Comparison of ENCODE assay signal across 16 cellular contexts in genomic region chr6:10991115-10991514, GRCh38. TPM values are rescaled to one million over a fixed set of nuclear protein-coding genes. Genes with fewer than 3 reads are reported as not detected.
DNase-seq lines count a peak whose midpoint lies in the region; ATAC-seq and TF ChIP-seq lines count a peak whose summit lies in the region.
"Had no signal": no experiment of that assay in that cellular context is flagged by ENCODE, and none has a peak within 500 bp of the region (broad histone marks: within the 10 kb centered on the region; RNA-seq: fewer than 3 reads in every experiment).

No MANE protein-coding gene starts in this region.

- no peaks in the 10 kb centered on the region for H3K27me3 Mint-ChIP-seq in neural progenitor cell (ENCODE audit: insufficient read depth, low read depth)

- peaks cover 12% of the 10 kb centered on the region for H3F3A ChIP-seq in neural progenitor cell (ENCODE audit: low read depth)

- H3K27me3 ChIP-seq in neural progenitor cell = no peaks in the 10 kb centered on the region
- H3K27me3 ChIP-seq in tibial nerve = no peaks in the 10 kb centered on the region

- TF ChIP-seq POLR2A in tibial nerve (IDR thresholded peaks at IDR 0.05) = no peak

- H2AFZ ChIP-seq in neural progenitor cell (replicated peaks) = no peak overlapping the region
- H2AFZ ChIP-seq: GM23338 had no signal

- H3K79me2 ChIP-seq in neural progenitor cell (ENCODE audit: low read depth) = no peaks in the 10 kb centered on the region

- 42 to 45% methylated on average over 2 of the region's 2 CpGs for WGBS in tibial nerve, 2 donors

- H3K4me3 ChIP-seq in fibroblast of pulmonary artery (replicated peaks; ENCODE audit: low read depth, low read length) (no peak overlapping the region), neural progenitor cell (no peak overlapping the region), tibial nerve (no peak overlapping the region)
- H3K4me3 ChIP-seq: GM23338 had no signal

- H3K27ac Mint-ChIP-seq in neural progenitor cell = no peak overlapping the region
- H3K27ac Mint-ChIP-seq: B cell; CD4-positive, alpha-beta memory T cell; GM23338 had no signal

- H3K27ac ChIP-seq in neural progenitor cell (peak overlapping the region; percentile 10), tibial nerve (no peak overlapping the region)
- H3K27ac ChIP-seq: C4-2B had no signal

- peaks cover 24% of the 10 kb centered on the region for H3K4me1 Mint-ChIP-seq in neural progenitor cell
- H3K4me1 Mint-ChIP-seq: B cell; CD4-positive, alpha-beta memory T cell had no signal

- no peak for TF ChIP-seq CTCF in fibroblast of pulmonary artery (IDR thresholded peaks at IDR 0.05; ENCODE audit: low read length, missing control alignments)
- no peak for TF ChIP-seq CTCF in neural progenitor cell (IDR thresholded peaks at IDR 0.05)
- TF ChIP-seq CTCF in tibial nerve (IDR thresholded peaks at IDR 0.05) = no peak

- H3K9me3 Mint-ChIP-seq in neural progenitor cell = peaks cover 3% of the 10 kb centered on the region
- H3K9me3 Mint-ChIP-seq: CD4-positive, alpha-beta memory T cell; GM23338 had no signal

- H3K4me2 ChIP-seq in neural progenitor cell = no peak overlapping the region
- H3K4me2 ChIP-seq: GM23338 had no signal

- H3K36me3 ChIP-seq in neural progenitor cell = no peaks in the 10 kb centered on the region
- no peaks in the 10 kb centered on the region for H3K36me3 ChIP-seq in tibial nerve

- no peak for TF ChIP-seq EP300 in tibial nerve (IDR thresholded peaks at IDR 0.05)

- H3K4me1 ChIP-seq in neural progenitor cell (peaks cover 23% of the 10 kb centered on the region), tibial nerve (no peaks in the 10 kb centered on the region)

- ATAC-seq in GM19467 (IDR thresholded peaks at IDR 0.05; ENCODE audit: unreplicated experiment) (no peak), HG02840 (IDR thresholded peaks at IDR 0.05; ENCODE audit: low FRiP score, unreplicated experiment) (no peak)
- ATAC-seq: GM23338, HepG2 had no signal

- DNase-seq in D341Med (ENCODE audit: low spot score) (peak; percentile 52), NCI-H82 (lab: John Stamatoyannopoulos, UW) (peak; percentile 79), fibroblast of pulmonary artery (ENCODE audit: low read depth) (peak; percentile 36), neural progenitor cell (ENCODE audit: low spot score) (peak; percentile 42), tibial nerve (ENCODE audit: low spot score in 2 of 2) (no peak)
- DNase-seq: ACHN; CD4-positive, alpha-beta memory T cell; DMS53; GF-D8; H7 had no signal

- H3K4me3 Mint-ChIP-seq in neural progenitor cell = peak overlapping the region; percentile 33
- H3K4me3 Mint-ChIP-seq: B cell; CD4-positive, alpha-beta memory T cell; GM23338 had no signal

- no peaks in the 10 kb centered on the region for H4K20me1 ChIP-seq in neural progenitor cell (ENCODE audit: low read depth)

- H3K36me3 Mint-ChIP-seq in neural progenitor cell = peaks cover 13% of the 10 kb centered on the region
- H3K36me3 Mint-ChIP-seq: CD4-positive, alpha-beta memory T cell had no signal

- H3K9me3 ChIP-seq in neural progenitor cell (ENCODE audit: low read depth) (no peaks in the 10 kb centered on the region), tibial nerve (no peaks in the 10 kb centered on the region)

- no peak overlapping the region for H3K9ac ChIP-seq in neural progenitor cell

RNA-seq across cellular contexts. Expression of gene ELOVL2, which starts 53.0 kb away (rescaled TPM):
- 5.8 and 9.1 TPM in 2 replicates for total RNA-seq in neural progenitor cell (ENCODE audit: low replicate concordance)
- total RNA-seq in tibial nerve = 1 to 10 TPM in 3 of 4 donors, under 1 TPM in 1; 0.60 to 2.2 (median 1.3) TPM
- total RNA-seq: B cell; CD4-positive, alpha-beta memory T cell had no signal

Comparison
In these comparisons a context has a peak if more than half of its experiments do, and no peak if none do; other contexts are left out.
1. DNase-seq: peak in D341Med (single experiment), NCI-H82 (single experiment), fibroblast of pulmonary artery (single experiment) and neural progenitor cell (single experiment); none in tibial nerve (0 of 2).